ENCODE assay signal across 8 cellular contexts in the genomic region with DNA sequence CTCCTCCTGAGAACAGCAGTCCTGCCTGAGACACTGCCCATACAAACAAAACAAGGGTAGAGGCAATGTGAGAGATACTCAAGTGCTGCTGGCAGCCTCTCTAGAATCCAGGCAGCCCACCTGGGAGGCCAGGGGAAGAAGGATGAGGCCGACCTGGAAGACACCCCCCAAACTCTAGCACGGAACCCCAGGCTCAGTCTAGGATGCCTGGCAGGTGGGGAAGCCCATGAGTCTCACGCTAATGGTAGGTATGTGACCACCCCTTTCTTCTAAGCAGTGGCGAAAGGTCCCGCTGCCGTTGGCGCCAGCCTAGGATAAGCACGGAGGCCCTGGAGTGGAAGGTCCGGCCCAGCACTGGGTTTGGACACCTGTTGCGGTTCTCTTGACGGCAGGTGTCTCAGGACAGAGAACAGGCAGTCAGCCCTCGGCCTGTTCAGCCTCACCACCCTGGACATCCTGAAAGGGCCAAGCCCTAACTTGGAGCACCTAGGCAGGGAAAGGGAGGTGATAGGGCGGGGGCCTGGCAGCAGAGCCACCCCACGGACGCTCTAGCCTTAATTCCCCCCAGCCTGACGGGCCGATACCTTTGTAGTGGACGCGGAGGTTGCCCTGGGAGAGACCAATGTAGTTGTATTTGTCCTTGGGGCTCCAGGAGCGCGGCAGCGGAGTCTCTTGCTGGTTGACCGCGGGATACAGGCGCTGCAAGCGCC. TPM values are rescaled to one million over a fixed set of nuclear protein-coding genes. Genes with fewer than 3 reads are reported as not detected.
DNase-seq lines count a peak whose midpoint lies in the region; ATAC-seq, FAIRE-seq and TF ChIP-seq lines count a peak whose summit lies in the region.

No MANE protein-coding gene starts in this region.

- no peak for FAIRE-seq in H54 (lab: Jason Lieb, UNC)

- H3K36me3 Mint-ChIP-seq in nephron progenitor cell (ENCODE audit: low read depth), result peaks cover 45% of the 10 kb centered on the region

- peak; percentile 4 for ATAC-seq in PC-3

- no peaks in the 10 kb centered on the region for H3K27me3 ChIP-seq in PC-3 (ENCODE audit: low read length)

- no peaks in the 10 kb centered on the region for H3K9me2 ChIP-seq in PC-3 (replicated peaks; ENCODE audit: low read length)

- no peaks in the 10 kb centered on the region for H3K9me3 ChIP-seq in PC-3 (ENCODE audit: low read length)

- no peaks in the 10 kb centered on the region for H3K36me3 ChIP-seq in PC-3 (ENCODE audit: low read depth, low read length)

- H3K4me3 ChIP-seq in PC-3 (ENCODE audit: low read length) (peak overlapping the region; percentile 99), epithelial cell of esophagus (ENCODE audit: low read length) (peak overlapping the region; percentile 95)

- DNase-seq in stimulated activated CD4-positive, alpha-beta T cell treated with anti-CD3 and anti-CD28 coated beads, TNF-alpha, amount 100 ng/mL, for 4 hours (ENCODE audit: low read depth in 3 of 3), result peak in 2 of 3 experiments; percentile 2 to 13
- no peak for DNase-seq in stimulated activated CD4-positive, alpha-beta T cell treated with anti-CD3 and anti-CD28 coated beads, Interleukin-4, amount 100 ng/mL, for 24 hours
- no peak for DNase-seq in PC-3
- peak; percentile 8 for DNase-seq in epithelial cell of esophagus (ENCODE audit: low read depth)
- no peak for DNase-seq in nephron progenitor cell
- no peak for DNase-seq in T1000 (lab: John Stamatoyannopoulos, UW)
- DNase-seq in posterior cingulate gyrus, result no peak
- no peak for DNase-seq in H54 (ENCODE audit: insufficient read length, low spot score)

- TF ChIP-seq POLR2A in H54 (IDR thresholded peaks at IDR 0.05; ENCODE audit: low read depth, low read length), result no peak

- TSS peak; percentile 47 for BruUV-seq in PC-3 (replicated peaks; lab: Mats Ljungman, UMichigan)

- TF ChIP-seq CTCF in PC-3 (conservative IDR thresholded peaks at IDR 0.05; ENCODE audit: low read depth, low read length) (no peak), epithelial cell of esophagus (IDR thresholded peaks at IDR 0.05; ENCODE audit: insufficient read depth, low read depth, low read length, missing control alignments) (no peak), nephron progenitor cell (IDR thresholded peaks at IDR 0.05) (no peak)

- H3F3A ChIP-seq in PC-3 (ENCODE audit: low read length, unreplicated experiment), result no peaks in the 10 kb centered on the region

- CTCF ChIA-PET in PC-3 (lab: Charles Lee), result interaction anchor here (1.2 kb wide), 2 partner anchors 11 to 133 kb away, joined by 5 to 6 read pairs; no protein-coding TSS in a partner anchor

- H2AFZ ChIP-seq in PC-3 (ENCODE audit: low read length), result peak overlapping the region; percentile 89

- H3K27me3 Mint-ChIP-seq in nephron progenitor cell (ENCODE audit: low read depth, poor library complexity), result peaks cover 2% of the 10 kb centered on the region

- POLR2A ChIA-PET in PC-3 (lab: Charles Lee; ENCODE audit: unreplicated experiment), result no interaction called here

- H3K4me2 ChIP-seq in PC-3 (ENCODE audit: low read length), result peak overlapping the region; percentile 90

- intact Hi-C loops in PC-3 (cut with micrococcal nuclease) (loop anchor here (1.0 to 5.0 kb wide), 2 partner anchors 84 to 128 kb away; no protein-coding TSS in a partner anchor), posterior cingulate gyrus (cut with DNase I) (loop anchor here (2.0 to 10.0 kb wide), 2 partner anchors 87 to 131 kb away; a partner anchor contains a TSS)

- no peaks in the 10 kb centered on the region for H4K20me1 ChIP-seq in PC-3 (ENCODE audit: low read length)

- no peaks in the 10 kb centered on the region for H3K9me3 Mint-ChIP-seq in nephron progenitor cell

- H3K4me1 Mint-ChIP-seq in nephron progenitor cell, result peaks cover 16% of the 10 kb centered on the region

- peaks cover 10% of the 10 kb centered on the region for H3K4me1 ChIP-seq in PC-3 (ENCODE audit: insufficient read depth, low read length)

- H3K9ac ChIP-seq in PC-3 (ENCODE audit: low read length), result peak overlapping the region; percentile 90

- peak overlapping the region; percentile 90 for H3K27ac Mint-ChIP-seq in nephron progenitor cell

- H3K4me3 Mint-ChIP-seq in nephron progenitor cell, result peak overlapping the region; percentile 91

- peaks cover 51% of the 10 kb centered on the region for H3K79me2 ChIP-seq in PC-3 (ENCODE audit: low read length)

- H3K27ac ChIP-seq in PC-3 (ENCODE audit: low read length), result no peak overlapping the region

RNA-seq across cellular contexts. Expression of a gene that starts 0.5 kb away (rescaled TPM):
- 5.5 and 7.7 TPM in 2 replicates for total RNA-seq in PC-3 (2014; rRNA removed)

RNA-seq across cellular contexts. Expression of a gene that starts 0.8 kb away (rescaled TPM):
- total RNA-seq in PC-3 (2014; rRNA removed), result 0.44 and 0.86 TPM in 2 replicates

RNA-seq across cellular contexts. Expression of a gene that starts 36.2 kb away (rescaled TPM):
- 39.1 and 39.8 TPM in 2 replicates for total RNA-seq in PC-3 (2014; rRNA removed)

RNA-seq across cellular contexts. Expression of a gene that starts 40.9 kb away (rescaled TPM):
- total RNA-seq in PC-3 (2014; rRNA removed), result 98.5 and 167 TPM in 2 replicates

RNA-seq across cellular contexts. Expression of a gene that starts 41.6 kb away (rescaled TPM):
- 31.8 and 35.1 TPM in 2 replicates for total RNA-seq in PC-3 (2014; rRNA removed)

Comparison
In these comparisons a context has a peak if more than half of its experiments do, and no peak if none do; other contexts are left out.
1. DNase-seq: peak in stimulated activated CD4-positive, alpha-beta T cell treated with anti-CD3 and anti-CD28 coated beads, TNF-alpha, amount 100 ng/mL, for 4 hours (2 of 3) and epithelial cell of esophagus (single experiment); none in stimulated activated CD4-positive, alpha-beta T cell treated with anti-CD3 and anti-CD28 coated beads, Interleukin-4, amount 100 ng/mL, for 24 hours (single experiment), PC-3 (single experiment), nephron progenitor cell (single experiment), T1000 (single experiment), posterior cingulate gyrus (0 of 10) and H54 (single experiment).